20 cellular contexts compared by ENCODE assay signal in genomic region chr9:98182889-98183599, GRCh38.
"Had no signal": no experiment of that assay in that cellular context is flagged by ENCODE, and none has a peak within 500 bp of the region (broad histone marks: within the 10 kb centered on the region; RNA-seq: fewer than 3 reads in every experiment).

No MANE protein-coding gene starts in this region.

- H3K9me3 Mint-ChIP-seq: activated CD4-positive, alpha-beta T cell treated with anti-CD3 and anti-CD28 coated beads, Interleukin-2, amount 10 ng/mL, durations not matched to agents 7 days and 5 days; activated naive CD4-positive, alpha-beta T cell treated with anti-CD3 and anti-CD28 coated beads for 36 hours; activated T-cell treated with anti-CD3 and anti-CD28 coated beads, Interleukin-2, amount 50 U/mL, for 4 hours; central memory CD8-positive, alpha-beta T cell; naive thymus-derived CD8-positive, alpha-beta T cell had no signal

- H3K4me3 Mint-ChIP-seq: activated CD4-positive, alpha-beta T cell treated with anti-CD3 and anti-CD28 coated beads, Interleukin-2, amount 10 ng/mL, durations not matched to agents 7 days and 5 days; activated CD8-positive, alpha-beta T cell treated with anti-CD3 and anti-CD28 coated beads, Interleukin-2, amount 10 ng/mL, durations not matched to agents 7 days and 5 days; activated naive CD4-positive, alpha-beta T cell treated with anti-CD3 and anti-CD28 coated beads for 36 hours; activated T-cell treated with anti-CD3 and anti-CD28 coated beads, Interleukin-2, amount 50 U/mL, for 4 hours; central memory CD8-positive, alpha-beta T cell; naive thymus-derived CD8-positive, alpha-beta T cell had no signal

- H3K27me3 Mint-ChIP-seq: activated CD4-positive, alpha-beta T cell treated with anti-CD3 and anti-CD28 coated beads, Interleukin-2, amount 10 ng/mL, durations not matched to agents 7 days and 5 days; central memory CD8-positive, alpha-beta T cell; naive thymus-derived CD8-positive, alpha-beta T cell had no signal

- H3K27ac Mint-ChIP-seq: activated CD4-positive, alpha-beta T cell treated with anti-CD3 and anti-CD28 coated beads, Interleukin-2, amount 10 ng/mL, durations not matched to agents 7 days and 5 days; activated CD8-positive, alpha-beta T cell treated with anti-CD3 and anti-CD28 coated beads, Interleukin-2, amount 10 ng/mL, durations not matched to agents 7 days and 5 days; activated naive CD4-positive, alpha-beta T cell treated with anti-CD3 and anti-CD28 coated beads for 36 hours had no signal

- H3K9me3 ChIP-seq: ascending aorta, gastrocnemius medialis, tibial artery, vagina had no signal

- H3K4me3 ChIP-seq: ascending aorta, coronary artery, gastrocnemius medialis, tibial artery, vagina had no signal

- ATAC-seq: activated CD4-positive, CD25-positive, alpha-beta regulatory T cell treated with anti-CD3 and anti-CD28 coated beads, Interleukin-2, amount 50 U/mL, for 24 hours; activated CD8-positive, alpha-beta T cell treated with anti-CD3 and anti-CD28 coated beads, Interleukin-2, amount 10 ng/mL, durations not matched to agents 7 days and 5 days; activated T-cell treated with anti-CD3 and anti-CD28 coated beads, Interleukin-2, amount 50 U/mL, for 4 hours; gastrocnemius medialis; left ventricle myocardium superior; naive thymus-derived CD8-positive, alpha-beta T cell had no signal

- H3K4me1 ChIP-seq: ascending aorta, gastrocnemius medialis, tibial artery, vagina had no signal

- H3K27me3 ChIP-seq: ascending aorta, gastrocnemius medialis, tibial artery, vagina had no signal

- H3K27ac ChIP-seq: ascending aorta, coronary artery, gastrocnemius medialis, tibial artery, vagina had no signal

- DNase-seq: activated CD4-positive, alpha-beta T cell treated with anti-CD3 and anti-CD28 coated beads, Interleukin-2, amount 10 ng/mL, durations not matched to agents 7 days and 5 days; activated CD8-positive, alpha-beta T cell treated with anti-CD3 and anti-CD28 coated beads, Interleukin-2, amount 10 ng/mL, durations not matched to agents 7 days and 5 days; activated naive CD4-positive, alpha-beta T cell treated with anti-CD3 and anti-CD28 coated beads for 36 hours; activated T-cell treated with anti-CD3 and anti-CD28 coated beads, Interleukin-2, amount 50 U/mL, for 4 hours; gastrocnemius medialis; head of caudate nucleus; left ventricle myocardium superior; naive thymus-derived CD8-positive, alpha-beta T cell; occipital lobe; stimulated activated CD4-positive, alpha-beta T cell treated with anti-CD3 and anti-CD28 coated beads, Interleukin-2, amount 100 ng/mL, for 24 hours; stimulated activated naive CD4-positive, alpha-beta T cell treated with Interleukin-2 at 50 U/mL for 16 hours; substantia nigra; T-helper 1 cell; T1000; tibial artery had no signal

- H3K36me3 ChIP-seq: ascending aorta, gastrocnemius medialis, tibial artery, vagina had no signal
